1 cellular context compared by ENCODE assay signal in the genomic region with DNA sequence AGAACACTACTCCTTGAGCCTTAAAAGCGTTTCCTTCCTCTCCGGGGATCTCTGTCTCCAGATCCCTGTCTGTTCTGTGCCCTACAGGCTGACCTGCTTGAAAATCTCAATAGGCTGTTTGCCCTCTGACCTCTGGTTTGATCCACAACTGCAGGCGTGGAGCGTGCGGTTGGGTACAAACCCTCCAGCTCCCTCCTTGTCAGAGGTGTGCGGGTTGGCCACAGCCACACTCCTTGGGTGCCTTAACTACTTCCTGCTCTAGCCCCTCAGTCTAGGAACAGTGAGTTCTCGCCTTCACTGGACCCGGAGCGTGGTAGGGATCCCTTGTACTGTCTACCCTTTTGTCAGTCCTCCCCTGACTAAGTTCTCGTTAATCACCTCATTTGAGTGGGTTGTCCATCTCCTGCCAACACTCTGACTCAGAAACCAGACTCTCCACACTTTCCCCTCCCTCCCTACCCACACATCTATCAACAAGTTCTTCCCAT.
TF ChIP-seq lines count a peak whose summit lies in the region.

No MANE protein-coding gene starts in this region.

TF ChIP-seq in WTC11, 78 proteins besides CTCF, POLR2A, EP300 and RAD21 (continued from another document):
- TF ChIP-seq, protein P1, sequence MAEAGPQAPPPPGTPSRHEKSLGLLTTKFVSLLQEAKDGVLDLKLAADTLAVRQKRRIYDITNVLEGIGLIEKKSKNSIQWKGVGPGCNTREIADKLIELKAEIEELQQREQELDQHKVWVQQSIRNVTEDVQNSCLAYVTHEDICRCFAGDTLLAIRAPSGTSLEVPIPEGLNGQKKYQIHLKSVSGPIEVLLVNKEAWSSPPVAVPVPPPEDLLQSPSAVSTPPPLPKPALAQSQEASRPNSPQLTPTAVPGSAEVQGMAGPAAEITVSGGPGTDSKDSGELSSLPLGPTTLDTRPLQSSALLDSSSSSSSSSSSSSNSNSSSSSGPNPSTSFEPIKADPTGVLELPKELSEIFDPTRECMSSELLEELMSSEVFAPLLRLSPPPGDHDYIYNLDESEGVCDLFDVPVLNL (CRISPR knock-in tag; IDR thresholded peaks at IDR 0.05; ENCODE audit: borderline replicate concordance, low read depth), result no peak
- TF ChIP-seq ESRRA (CRISPR knock-in tag; IDR thresholded peaks at IDR 0.05; ENCODE audit: borderline replicate concordance), result no peak
- TF ChIP-seq, protein P2, sequence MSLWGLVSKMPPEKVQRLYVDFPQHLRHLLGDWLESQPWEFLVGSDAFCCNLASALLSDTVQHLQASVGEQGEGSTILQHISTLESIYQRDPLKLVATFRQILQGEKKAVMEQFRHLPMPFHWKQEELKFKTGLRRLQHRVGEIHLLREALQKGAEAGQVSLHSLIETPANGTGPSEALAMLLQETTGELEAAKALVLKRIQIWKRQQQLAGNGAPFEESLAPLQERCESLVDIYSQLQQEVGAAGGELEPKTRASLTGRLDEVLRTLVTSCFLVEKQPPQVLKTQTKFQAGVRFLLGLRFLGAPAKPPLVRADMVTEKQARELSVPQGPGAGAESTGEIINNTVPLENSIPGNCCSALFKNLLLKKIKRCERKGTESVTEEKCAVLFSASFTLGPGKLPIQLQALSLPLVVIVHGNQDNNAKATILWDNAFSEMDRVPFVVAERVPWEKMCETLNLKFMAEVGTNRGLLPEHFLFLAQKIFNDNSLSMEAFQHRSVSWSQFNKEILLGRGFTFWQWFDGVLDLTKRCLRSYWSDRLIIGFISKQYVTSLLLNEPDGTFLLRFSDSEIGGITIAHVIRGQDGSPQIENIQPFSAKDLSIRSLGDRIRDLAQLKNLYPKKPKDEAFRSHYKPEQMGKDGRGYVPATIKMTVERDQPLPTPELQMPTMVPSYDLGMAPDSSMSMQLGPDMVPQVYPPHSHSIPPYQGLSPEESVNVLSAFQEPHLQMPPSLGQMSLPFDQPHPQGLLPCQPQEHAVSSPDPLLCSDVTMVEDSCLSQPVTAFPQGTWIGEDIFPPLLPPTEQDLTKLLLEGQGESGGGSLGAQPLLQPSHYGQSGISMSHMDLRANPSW (CRISPR knock-in tag; conservative IDR thresholded peaks at IDR 0.05; ENCODE audit: low read depth), result no peak
